ENCODE assay signal across 21 cellular contexts in genomic region chr21:31128234-31128633, GRCh38.
"Had no signal": no experiment of that assay in that cellular context is flagged by ENCODE, and none has a peak within 500 bp of the region (broad histone marks: within the 10 kb centered on the region; RNA-seq: fewer than 3 reads in every experiment).

No MANE protein-coding gene starts in this region.

- H3K4me3 ChIP-seq: left lung, lung, neural progenitor cell, prostate gland, right atrium auricular region, thyroid gland had no signal

- H3K36me3 ChIP-seq: left lung, neural progenitor cell, prostate gland, right atrium auricular region, thyroid gland had no signal

- H3K4me3 Mint-ChIP-seq: activated CD4-positive, alpha-beta T cell treated with anti-CD3 and anti-CD28 coated beads, Interleukin-2, amount 10 ng/mL, durations not matched to agents 24 days and 14 days; activated CD8-positive, alpha-beta memory T cell treated with anti-CD3 and anti-CD28 coated beads, Interleukin-2, amount 10 ng/mL, durations not matched to agents 7 days and 5 days; activated CD8-positive, alpha-beta T cell treated with anti-CD3 and anti-CD28 coated beads for 36 hours; activated naive CD4-positive, alpha-beta T cell treated with anti-CD3 and anti-CD28 coated beads, Interleukin-2, amount 50 U/mL, for 24 hours; activated T-helper 1 cell treated with anti-CD3 and anti-CD28 coated beads, Interleukin-12 subunit alpha, Interleukin-12 subunit beta, Interleukin-2, Interleukin-4 antibody, amounts not matched to agents 30 ng/mL and 10 ng/mL and 1 ng/mL, durations not matched to agents 14 hours and 24 hours and 36 hours; naive thymus-derived CD4-positive, alpha-beta T cell; neural progenitor cell; T-helper 17 cell had no signal

- H3K27ac Mint-ChIP-seq: activated CD4-positive, alpha-beta T cell treated with anti-CD3 and anti-CD28 coated beads, Interleukin-2, amount 10 ng/mL, durations not matched to agents 24 days and 14 days; activated CD8-positive, alpha-beta memory T cell treated with anti-CD3 and anti-CD28 coated beads, Interleukin-2, amount 10 ng/mL, durations not matched to agents 7 days and 5 days; activated CD8-positive, alpha-beta T cell treated with anti-CD3 and anti-CD28 coated beads for 36 hours; activated naive CD4-positive, alpha-beta T cell treated with anti-CD3 and anti-CD28 coated beads, Interleukin-2, amount 50 U/mL, for 24 hours; activated T-helper 1 cell treated with anti-CD3 and anti-CD28 coated beads, Interleukin-12 subunit alpha, Interleukin-12 subunit beta, Interleukin-2, Interleukin-4 antibody, amounts not matched to agents 30 ng/mL and 10 ng/mL and 1 ng/mL, durations not matched to agents 14 hours and 24 hours and 36 hours; neural progenitor cell; T-helper 17 cell had no signal

- H3K9me3 Mint-ChIP-seq: activated CD4-positive, alpha-beta T cell treated with anti-CD3 and anti-CD28 coated beads, Interleukin-2, amount 10 ng/mL, durations not matched to agents 24 days and 14 days; activated CD8-positive, alpha-beta T cell treated with anti-CD3 and anti-CD28 coated beads for 36 hours; activated T-helper 1 cell treated with anti-CD3 and anti-CD28 coated beads, Interleukin-12 subunit alpha, Interleukin-12 subunit beta, Interleukin-2, Interleukin-4 antibody, amounts not matched to agents 30 ng/mL and 10 ng/mL and 1 ng/mL, durations not matched to agents 14 hours and 24 hours and 36 hours; neural progenitor cell had no signal

- DNase-seq: activated CD4-positive, alpha-beta T cell treated with anti-CD3 and anti-CD28 coated beads, Interleukin-2, amount 10 ng/mL, durations not matched to agents 24 days and 14 days; activated CD8-positive, alpha-beta memory T cell treated with anti-CD3 and anti-CD28 coated beads, Interleukin-2, amount 10 ng/mL, durations not matched to agents 7 days and 5 days; activated CD8-positive, alpha-beta T cell treated with anti-CD3 and anti-CD28 coated beads for 36 hours; activated gamma-delta T cell treated with Interleukin-2 at 50 U/mL for 16 hours; activated T-cell treated with anti-CD3 and anti-CD28 coated beads for 4 hours; aorta; effector CD4-positive, alpha-beta T cell; foreskin keratinocyte; left lung; naive thymus-derived CD4-positive, alpha-beta T cell; stimulated activated CD4-positive, alpha-beta T cell treated with anti-CD3 and anti-CD28 coated beads, Interleukin-4, amount 100 ng/mL, for 4 hours; stimulated activated naive CD8-positive, alpha-beta T cell treated with anti-CD3 and anti-CD28 coated beads, Interleukin-15, Interleukin-2, amounts not matched to agents 100 U/mL and 50 U/mL, for 24 hours; SW 1271; T-helper 17 cell; thyroid gland had no signal

- H3K4me1 ChIP-seq: foreskin keratinocyte, neural progenitor cell, prostate gland, thyroid gland had no signal

- H3K9me3 ChIP-seq: left lung, prostate gland, right atrium auricular region, thyroid gland had no signal

- H3K27me3 Mint-ChIP-seq: activated CD4-positive, alpha-beta T cell treated with anti-CD3 and anti-CD28 coated beads, Interleukin-2, amount 10 ng/mL, durations not matched to agents 24 days and 14 days; activated CD8-positive, alpha-beta T cell treated with anti-CD3 and anti-CD28 coated beads for 36 hours; activated naive CD4-positive, alpha-beta T cell treated with anti-CD3 and anti-CD28 coated beads, Interleukin-2, amount 50 U/mL, for 24 hours; naive thymus-derived CD4-positive, alpha-beta T cell; T-helper 17 cell had no signal

- H3K27ac ChIP-seq: foreskin keratinocyte, left lung, neural progenitor cell, prostate gland, right atrium auricular region, thyroid gland had no signal

- H3K27me3 ChIP-seq: foreskin keratinocyte, left lung, neural progenitor cell, right atrium auricular region, thyroid gland had no signal

- H3K9ac ChIP-seq: neural progenitor cell had no signal
